19 cellular contexts compared by ENCODE assay signal in genomic region chr2:170984079-170984478, GRCh38.
"Had no signal": no experiment of that assay in that cellular context is flagged by ENCODE, and none has a peak within 500 bp of the region (broad histone marks: within the 10 kb centered on the region; RNA-seq: fewer than 3 reads in every experiment).

No MANE protein-coding gene starts in this region.

- H3K27ac ChIP-seq: epithelial cell of prostate, foreskin keratinocyte, psoas muscle, skin epidermis, tibial nerve, VCaP had no signal

- H3K27me3 ChIP-seq: foreskin keratinocyte, tibial nerve had no signal

- H3K4me1 Mint-ChIP-seq: activated naive CD8-positive, alpha-beta T cell treated with anti-CD3 and anti-CD28 coated beads, Interleukin-2, amount 10 ng/mL, durations not matched to agents 7 days and 5 days had no signal

- FAIRE-seq: urothelium cell line had no signal

- ATAC-seq: foreskin keratinocyte, psoas muscle, right cardiac atrium had no signal

- H3K27ac Mint-ChIP-seq: activated naive CD8-positive, alpha-beta T cell treated with anti-CD3 and anti-CD28 coated beads, Interleukin-2, amount 10 ng/mL, durations not matched to agents 7 days and 5 days; stimulated activated naive CD8-positive, alpha-beta T cell treated with anti-CD3 and anti-CD28 coated beads, Interleukin-15, Interleukin-2, amounts not matched to agents 100 ng/mL and 50 ng/mL, for 24 hours; T-helper 1 cell treated with Interleukin-12 subunit alpha and Interleukin-12 subunit beta and Interleukin-4 antibody, amounts not matched to agents 30 μg/mL and 1 μg/mL, for 36 hours had no signal

- H3K4me1 ChIP-seq: foreskin keratinocyte, psoas muscle, tibial nerve had no signal

- H3K36me3 ChIP-seq: tibial nerve had no signal

- H3K4me3 Mint-ChIP-seq: activated naive CD8-positive, alpha-beta T cell treated with anti-CD3 and anti-CD28 coated beads, Interleukin-2, amount 10 ng/mL, durations not matched to agents 7 days and 5 days; stimulated activated naive CD8-positive, alpha-beta T cell treated with anti-CD3 and anti-CD28 coated beads, Interleukin-15, Interleukin-2, amounts not matched to agents 100 ng/mL and 50 ng/mL, for 24 hours; T-helper 1 cell treated with Interleukin-12 subunit alpha and Interleukin-12 subunit beta and Interleukin-4 antibody, amounts not matched to agents 30 μg/mL and 1 μg/mL, for 36 hours had no signal

- H3K9me3 Mint-ChIP-seq: activated naive CD8-positive, alpha-beta T cell treated with anti-CD3 and anti-CD28 coated beads, Interleukin-2, amount 10 ng/mL, durations not matched to agents 7 days and 5 days; stimulated activated naive CD8-positive, alpha-beta T cell treated with anti-CD3 and anti-CD28 coated beads, Interleukin-15, Interleukin-2, amounts not matched to agents 100 ng/mL and 50 ng/mL, for 24 hours; T-helper 1 cell treated with Interleukin-12 subunit alpha and Interleukin-12 subunit beta and Interleukin-4 antibody, amounts not matched to agents 30 μg/mL and 1 μg/mL, for 36 hours had no signal

- H3K4me3 ChIP-seq: psoas muscle, skin epidermis, tibial nerve had no signal

- H3K9me3 ChIP-seq: psoas muscle, tibial nerve had no signal

- H3K27me3 Mint-ChIP-seq: stimulated activated naive CD8-positive, alpha-beta T cell treated with anti-CD3 and anti-CD28 coated beads, Interleukin-15, Interleukin-2, amounts not matched to agents 100 ng/mL and 50 ng/mL, for 24 hours had no signal

- DNase-seq: activated CD4-positive, alpha-beta T cell treated with anti-CD3 and anti-CD28 coated beads, Interleukin-2, amount 50 U/mL, for 4 hours; activated gamma-delta T cell; activated naive CD8-positive, alpha-beta T cell treated with anti-CD3 and anti-CD28 coated beads, Interleukin-2, amount 10 ng/mL, durations not matched to agents 7 days and 5 days; amygdala; dermis blood vessel endothelial cell; effector memory CD4-positive, alpha-beta T cell; foreskin keratinocyte; glutamatergic neuron; hypothalamus; islet precursor cell; psoas muscle; right cardiac atrium had no signal
